ENCODE assay signal across 2 cellular contexts in genomic region chr9:134684941-134685340, GRCh38. TPM values are rescaled to one million over a fixed set of nuclear protein-coding genes. Genes with fewer than 3 reads are reported as not detected.
"Had no signal": no experiment of that assay in that cellular context is flagged by ENCODE, and none has a peak within 500 bp of the region (broad histone marks: within the 10 kb centered on the region; RNA-seq: fewer than 3 reads in every experiment).

No MANE protein-coding gene starts in this region.

RNA-seq across cellular contexts. Expression of gene COL5A1, which starts 43.3 kb away (rescaled TPM):
- polyA plus RNA-seq: immature natural killer cell; naive thymus-derived CD4-positive, alpha-beta T cell had no signal
